In genomic region chr5:18276939-18277338, GRCh38 we compare ENCODE assay signal across 30 cellular contexts.
"Had no signal": no experiment of that assay in that cellular context is flagged by ENCODE, and none has a peak within 500 bp of the region (broad histone marks: within the 10 kb centered on the region; RNA-seq: fewer than 3 reads in every experiment).

No MANE protein-coding gene starts in this region.

- DNase-seq: activated CD4-positive, alpha-beta memory T cell treated with anti-CD3 and anti-CD28 coated beads, Interleukin-2, amount 10 ng/mL, durations not matched to agents 7 days and 5 days; activated CD4-positive, alpha-beta T cell treated with anti-CD3 and anti-CD28 coated beads for 1 hour; activated CD4-positive, alpha-beta T cell treated with anti-CD3 and anti-CD28 coated beads for 36 hours; activated CD4-positive, alpha-beta T cell treated with anti-CD3 and anti-CD28 coated beads for 48 hours; activated CD4-positive, alpha-beta T cell treated with anti-CD3 and anti-CD28 coated beads, Interleukin-2, amount 10 ng/mL, durations not matched to agents 7 days and 5 days; activated CD4-positive, alpha-beta T cell treated with anti-CD3 and anti-CD28 coated beads, Interleukin-2, amount 50 U/mL, for 48 hours; activated CD4-positive, CD25-positive, alpha-beta regulatory T cell; activated CD8-positive, alpha-beta memory T cell treated with anti-CD3 and anti-CD28 coated beads for 24 hours; activated CD8-positive, alpha-beta memory T cell treated with anti-CD3 and anti-CD28 coated beads, Interleukin-2, amount 10 ng/mL, durations not matched to agents 7 days and 5 days; activated CD8-positive, alpha-beta memory T cell treated with anti-CD3 and anti-CD28 coated beads, Interleukin-2, amount 50 U/mL, for 48 hours; activated CD8-positive, alpha-beta T cell treated with anti-CD3 and anti-CD28 coated beads, Interleukin-2, amount 10 ng/mL, durations not matched to agents 7 days and 5 days; activated effector memory CD4-positive, alpha-beta T cell treated with Interleukin-2 at 50 U/mL for 16 hours; activated gamma-delta T cell; activated naive CD4-positive, alpha-beta T cell treated with anti-CD3 and anti-CD28 coated beads, Interleukin-2, amount 10 ng/mL, durations not matched to agents 7 days and 5 days; activated naive CD4-positive, alpha-beta T cell treated with Interleukin-2 at 50 U/mL for 16 hours; activated naive CD8-positive, alpha-beta T cell treated with anti-CD3 and anti-CD28 coated beads, Interleukin-2, amount 10 ng/mL, durations not matched to agents 7 days and 5 days; activated naive CD8-positive, alpha-beta T cell treated with anti-CD3 and anti-CD28 coated beads, Interleukin-2, amount 50 U/mL, for 24 hours; activated T-cell treated with anti-CD3 and anti-CD28 coated beads, Interleukin-2, amount 50 U/mL, for 24 hours; activated T-cell treated with anti-CD3 and anti-CD28 coated beads, Interleukin-2, amount 50 U/mL, for 48 hours; amygdala; anterior cingulate cortex; caudate nucleus; cerebellar nuclear complex; T-helper 2 cell; T-helper 9 cell had no signal

- H3K27ac ChIP-seq: ascending aorta, cardiac muscle cell, VCaP had no signal

- H3K27me3 ChIP-seq: ascending aorta, cardiac muscle cell had no signal

- H3K36me3 ChIP-seq: ascending aorta, cardiac muscle cell had no signal

- ATAC-seq: activated CD4-positive, alpha-beta T cell treated with anti-CD3 and anti-CD28 coated beads for 36 hours; activated CD4-positive, CD25-positive, alpha-beta regulatory T cell treated with anti-CD3 and anti-CD28 coated beads, Interleukin-2, amount 50 U/mL, for 24 hours; activated CD8-positive, alpha-beta memory T cell treated with anti-CD3 and anti-CD28 coated beads, Interleukin-2, amount 10 ng/mL, durations not matched to agents 7 days and 5 days; activated CD8-positive, alpha-beta T cell treated with anti-CD3 and anti-CD28 coated beads, Interleukin-2, amount 10 ng/mL, durations not matched to agents 7 days and 5 days; activated naive CD8-positive, alpha-beta T cell treated with anti-CD3 and anti-CD28 coated beads, Interleukin-2, amount 50 U/mL, for 24 hours; WTC11 had no signal

- H3K9me3 ChIP-seq: ascending aorta had no signal

- H3K4me3 ChIP-seq: ascending aorta, cardiac muscle cell had no signal
